ENCODE assay signal across 16 cellular contexts in genomic region chr9:571066-571465, GRCh38.
DNase-seq lines count a peak whose midpoint lies in the region; ATAC-seq and TF ChIP-seq lines count a peak whose summit lies in the region.
"Had no signal": no experiment of that assay in that cellular context is flagged by ENCODE, and none has a peak within 500 bp of the region (broad histone marks: within the 10 kb centered on the region; RNA-seq: fewer than 3 reads in every experiment).

No MANE protein-coding gene starts in this region.

- H3K36me3 ChIP-seq in body of pancreas (replicated peaks in 1 of 2; ENCODE audit: insufficient read depth in 1 of 2, low read depth in 2 of 2), result no peaks in the 10 kb centered on the region
- H3K36me3 ChIP-seq: transverse colon had no signal

- no peak overlapping the region for H3K4me3 Mint-ChIP-seq in activated T-helper 17 cell treated with anti-CD3 and anti-CD28 coated beads, Interleukin-2, amount 50 U/mL, for 72 hours
- H3K4me3 Mint-ChIP-seq: activated B cell treated with CpG ODN at 0.5 μM for 24 hours; CD8-positive, alpha-beta T cell; natural killer cell treated with Interleukin-12 subunit alpha and Interleukin-12 subunit beta and Interleukin-15 and Interleukin-18, amount 100 ng/mL, for 72 hours had no signal

- ATAC-seq in body of pancreas (peak; percentile 92), HG03175 (IDR thresholded peaks at IDR 0.05; ENCODE audit: unreplicated experiment) (no peak), GM21825 (IDR thresholded peaks at IDR 0.05; ENCODE audit: unreplicated experiment) (no peak)
- ATAC-seq in activated T-helper 17 cell treated with anti-CD3 and anti-CD28 coated beads, Interleukin-2, amount 50 U/mL, for 72 hours (replicated peaks), result no peak
- ATAC-seq: CD8-positive, alpha-beta T cell; natural killer cell treated with Interleukin-12 subunit alpha and Interleukin-12 subunit beta and Interleukin-15 and Interleukin-18, amount 100 ng/mL, for 72 hours had no signal

- H3K4me1 ChIP-seq in body of pancreas, result peaks cover 86% of the 10 kb centered on the region

- no peaks in the 10 kb centered on the region for H3K27me3 ChIP-seq in body of pancreas
- H3K27me3 ChIP-seq in layer of hippocampus (ENCODE audit: control insufficient read depth, insufficient read depth, low read length), result no peaks in the 10 kb centered on the region
- H3K27me3 ChIP-seq: transverse colon had no signal

- TF ChIP-seq CTCF in body of pancreas (IDR thresholded peaks at IDR 0.05), result no peak

- 4 to 5% methylated on average over 3 of the region's 3 CpGs for WGBS in body of pancreas, 2 donors

- H3K9me3 ChIP-seq in body of pancreas, result no peaks in the 10 kb centered on the region
- H3K9me3 ChIP-seq: transverse colon had no signal

- no peaks in the 10 kb centered on the region for H3K27me3 Mint-ChIP-seq in activated T-helper 17 cell treated with anti-CD3 and anti-CD28 coated beads, Interleukin-2, amount 50 U/mL, for 72 hours
- H3K27me3 Mint-ChIP-seq: activated B cell treated with CpG ODN at 0.5 μM for 24 hours had no signal

- intact Hi-C loops in body of pancreas (cut with DNase I), result no loop called here

- no peak for TF ChIP-seq POLR2A in body of pancreas (IDR thresholded peaks at IDR 0.05)

- DNase-seq in NCI-H2196 (lab: John Stamatoyannopoulos, UW; ENCODE audit: unreplicated experiment), result peak; percentile 29
- DNase-seq in NCI-H2196 treated with DMSO at 0.1 percent for 48 hours (lab: John Stamatoyannopoulos, UW; ENCODE audit: unreplicated experiment), result no peak
- DNase-seq in body of pancreas, result peak; percentile 34 to 70 (median 36)
- DNase-seq in superior temporal gyrus (ENCODE audit: extremely low spot score), result peak; percentile 71
- DNase-seq: activated B cell treated with CpG ODN at 0.5 μM for 24 hours; activated naive CD4-positive, alpha-beta T cell treated with Interleukin-2 at 50 U/mL for 16 hours; CD8-positive, alpha-beta T cell; NCI-H146; RPMI8226; T-helper 1 cell; transverse colon had no signal

- no peaks in the 10 kb centered on the region for H3K9me3 Mint-ChIP-seq in activated T-helper 17 cell treated with anti-CD3 and anti-CD28 coated beads, Interleukin-2, amount 50 U/mL, for 72 hours
- H3K9me3 Mint-ChIP-seq: activated B cell treated with CpG ODN at 0.5 μM for 24 hours; CD8-positive, alpha-beta T cell had no signal

- H3K4me1 Mint-ChIP-seq in activated T-helper 17 cell treated with anti-CD3 and anti-CD28 coated beads, Interleukin-2, amount 50 U/mL, for 72 hours, result peaks cover 3% of the 10 kb centered on the region

- H3K36me3 Mint-ChIP-seq in activated T-helper 17 cell treated with anti-CD3 and anti-CD28 coated beads, Interleukin-2, amount 50 U/mL, for 72 hours (ENCODE audit: low read depth), result peaks cover 2% of the 10 kb centered on the region
- H3K36me3 Mint-ChIP-seq: CD8-positive, alpha-beta T cell; natural killer cell treated with Interleukin-12 subunit alpha and Interleukin-12 subunit beta and Interleukin-15 and Interleukin-18, amount 100 ng/mL, for 72 hours had no signal

- peak overlapping the region; percentile 34 to 93 (median 74) for H3K27ac ChIP-seq in body of pancreas
- H3K27ac ChIP-seq in layer of hippocampus (ENCODE audit: low read depth, low read length), result peak overlapping the region; percentile 66
- H3K27ac ChIP-seq: transverse colon had no signal

- H3K4me3 ChIP-seq in body of pancreas, result no peak overlapping the region
- H3K4me3 ChIP-seq: transverse colon had no signal

- H3K27ac Mint-ChIP-seq in activated T-helper 17 cell treated with anti-CD3 and anti-CD28 coated beads, Interleukin-2, amount 50 U/mL, for 72 hours, result no peak overlapping the region
- H3K27ac Mint-ChIP-seq: activated B cell treated with CpG ODN at 0.5 μM for 24 hours; CD8-positive, alpha-beta T cell; natural killer cell treated with Interleukin-12 subunit alpha and Interleukin-12 subunit beta and Interleukin-15 and Interleukin-18, amount 100 ng/mL, for 72 hours had no signal
